18 cellular contexts compared by ENCODE assay signal in genomic region chr17:70352834-70353233, GRCh38.
DNase-seq lines count a peak whose midpoint lies in the region; ATAC-seq, FAIRE-seq and TF ChIP-seq lines count a peak whose summit lies in the region.
"Had no signal": no experiment of that assay in that cellular context is flagged by ENCODE, and none has a peak within 500 bp of the region (broad histone marks: within the 10 kb centered on the region; RNA-seq: fewer than 3 reads in every experiment).

No MANE protein-coding gene starts in this region.

- TF ChIP-seq POLR2A in IMR-90 (IDR thresholded peaks at IDR 0.05; ENCODE audit: low read depth, low read length) (no peak), HepG2 (IDR thresholded peaks at IDR 0.05; ENCODE audit: insufficient read depth in 1 of 2, low read depth in 2 of 2, low read length in 2 of 2) (no peak)

- no peak overlapping the region for H4K5ac ChIP-seq in IMR-90 (ENCODE audit: low read depth, low read length)

- no peak overlapping the region for H3K4me3 Mint-ChIP-seq in T-helper 2 cell treated with Interferon-gamma antibody and Interleukin-4, amounts not matched to agents 5 μg/mL and 100 μg/mL, for 36 hours
- H3K4me3 Mint-ChIP-seq: CD4-positive, alpha-beta memory T cell; HFFc6 had no signal

- H4K20me1 ChIP-seq in IMR-90 (ENCODE audit: insufficient read depth, low read length) (no peaks in the 10 kb centered on the region), HepG2 (ENCODE audit: insufficient read depth, low read length) (no peaks in the 10 kb centered on the region)

- DNase-seq in NOMO-1 (lab: John Stamatoyannopoulos, UW; ENCODE audit: unreplicated experiment in 2 of 2) = peak; percentile 23 to 54
- no peak for DNase-seq in NOMO-1 treated with dmso at 0.1 percent for 144 hours (lab: John Stamatoyannopoulos, UW; ENCODE audit: unreplicated experiment)
- no peak for DNase-seq in IMR-90
- peak; percentile 56 for DNase-seq in bronchial epithelial cell (ENCODE audit: low read depth)
- no peak for DNase-seq in HepG2 (ENCODE audit: low spot score)
- DNase-seq in 8988T = no peak
- DNase-seq in T-helper 2 cell treated with Interferon-gamma antibody and Interleukin-4, amounts not matched to agents 5 μg/mL and 100 μg/mL, for 36 hours (ENCODE audit: low spot score) = no peak
- DNase-seq: ACHN; BE2C; C1 segment of cervical spinal cord; CD4-positive, alpha-beta memory T cell; DMS79 treated with DMSO at 0.1 percent for 48 hours; GF-D8; GOT3; H7; HFFc6 had no signal

- POLR2A ChIA-PET in IMR-90 (lab: Charles Lee; ENCODE audit: unreplicated experiment) = no interaction called here
- POLR2A ChIA-PET in HepG2 (lab: Yijun Ruan, JAX) = no interaction called here

- H3K9me1 ChIP-seq in IMR-90 (ENCODE audit: insufficient read depth, low read length) = no peaks in the 10 kb centered on the region

- H3K9me3 Mint-ChIP-seq in T-helper 2 cell treated with Interferon-gamma antibody and Interleukin-4, amounts not matched to agents 5 μg/mL and 100 μg/mL, for 36 hours = no peaks in the 10 kb centered on the region

- H2BK15ac ChIP-seq in IMR-90 (ENCODE audit: low read depth, low read length) = no peak overlapping the region

- no peaks in the 10 kb centered on the region for H3K4me1 ChIP-seq in IMR-90 (ENCODE audit: control insufficient read depth, insufficient read depth, low read length)
- no peaks in the 10 kb centered on the region for H3K4me1 ChIP-seq in HepG2 (ENCODE audit: insufficient read depth, low read length)

- no peak overlapping the region for H3K56ac ChIP-seq in IMR-90 (ENCODE audit: extremely low read depth, insufficient read depth, low read length)

- TF ChIP-seq EP300 in HepG2 (IDR thresholded peaks at IDR 0.05; ENCODE audit: low read depth in 2 of 2, low read length in 2 of 2) (no peak), HepG2 (CRISPR knock-in tag; IDR thresholded peaks at IDR 0.05; ENCODE audit: borderline replicate concordance) (no peak)

- no peaks in the 10 kb centered on the region for H3K79me1 ChIP-seq in IMR-90 (ENCODE audit: low read depth in 1 of 2, low read length in 2 of 2)

- H3K4me2 ChIP-seq in IMR-90 (ENCODE audit: low read depth, low read length) = no peak overlapping the region
- no peak overlapping the region for H3K4me2 ChIP-seq in HepG2 (ENCODE audit: low read depth, low read length)

- no peak overlapping the region for H2AK9ac ChIP-seq in IMR-90 (replicated peaks; ENCODE audit: low read depth, low read length, poor library complexity)

- TF ChIP-seq CTCF in IMR-90 (conservative IDR thresholded peaks at IDR 0.05; ENCODE audit: low read depth, low read length) = no peak
- TF ChIP-seq CTCF in bronchial epithelial cell (IDR thresholded peaks at IDR 0.05; ENCODE audit: insufficient read depth, low read length, severe bottlenecking) = no peak
- no peak for TF ChIP-seq CTCF in HepG2 (CRISPR knock-in tag; IDR thresholded peaks at IDR 0.05)

- H3K9ac ChIP-seq in IMR-90 (ENCODE audit: low read depth, low read length) (no peak overlapping the region), HepG2 (ENCODE audit: insufficient read depth, low read depth, low read length) (no peak overlapping the region)

- H2BK20ac ChIP-seq in IMR-90 (ENCODE audit: low read depth, low read length) = no peak overlapping the region

- no peak overlapping the region for H3K14ac ChIP-seq in IMR-90 (replicated peaks; ENCODE audit: low read depth, low read length)

- no peak overlapping the region for H2AFZ ChIP-seq in IMR-90 (replicated peaks; ENCODE audit: low read length, poor library complexity)
- H2AFZ ChIP-seq in HepG2 (ENCODE audit: low read length) = no peak overlapping the region

- H3K27ac Mint-ChIP-seq in T-helper 2 cell treated with Interferon-gamma antibody and Interleukin-4, amounts not matched to agents 5 μg/mL and 100 μg/mL, for 36 hours = no peak overlapping the region
- H3K27ac Mint-ChIP-seq: CD4-positive, alpha-beta memory T cell; HFFc6 had no signal

- dilution Hi-C loops in IMR-90 (cut with HindIII; ENCODE audit: low sequenced_read_pairs, unreplicated experiment) = no loop called here

- H3K4me3 ChIP-seq in IMR-90 (ENCODE audit: insufficient read depth, low read depth, low read length) (no peak overlapping the region), bronchial epithelial cell (ENCODE audit: low read depth, low read length) (no peak overlapping the region), HepG2 (replicated peaks in 1 of 3; ENCODE audit: insufficient read depth in 1 of 3, low read depth in 2 of 3, low read length in 3 of 3) (no peak overlapping the region)

- H3K79me2 ChIP-seq in HepG2 (ENCODE audit: insufficient read depth, low read length) = no peaks in the 10 kb centered on the region

- BruUV-seq in IMR-90 (replicated peaks; lab: Mats Ljungman, UMichigan) (no TSS peak), HepG2 (replicated peaks; lab: Mats Ljungman, UMichigan) (no TSS peak)

- H3K9me3 ChIP-seq in IMR-90 (ENCODE audit: control insufficient read depth, insufficient read depth, low read length) (no peaks in the 10 kb centered on the region), HepG2 (ENCODE audit: low read length) (peaks cover 87% of the 10 kb centered on the region)
- H3K9me3 ChIP-seq: BE2C had no signal

- no peak overlapping the region for H4K91ac ChIP-seq in IMR-90 (ENCODE audit: insufficient read depth, low read depth, low read length)

- H3K27me3 Mint-ChIP-seq in T-helper 2 cell treated with Interferon-gamma antibody and Interleukin-4, amounts not matched to agents 5 μg/mL and 100 μg/mL, for 36 hours (ENCODE audit: low read depth) = no peaks in the 10 kb centered on the region
- H3K27me3 Mint-ChIP-seq: CD4-positive, alpha-beta memory T cell had no signal

- TF ChIP-seq RAD21 in IMR-90 (IDR thresholded peaks at IDR 0.05; ENCODE audit: low read length) (no peak), HepG2 (CRISPR knock-in tag; IDR thresholded peaks at IDR 0.05) (no peak)

- no peak overlapping the region for H3K23ac ChIP-seq in IMR-90 (ENCODE audit: low read depth, low read length)

- WGBS in IMR-90 (ENCODE audit: extremely low coverage in 2 of 2, insufficient read length in 1 of 2), 2 experiments = no CpG with 5 or more reads among the region's 3 CpGs
- WGBS in HepG2 (ENCODE audit: low lambda C conversion rate) = 28% methylated on average over 3 of the region's 3 CpGs

- FAIRE-seq in bronchial epithelial cell (lab: Jason Lieb, UNC) (no peak), HepG2 (lab: Jason Lieb, UNC) (no peak)

- no peak overlapping the region for H2BK120ac ChIP-seq in IMR-90 (ENCODE audit: low read depth, low read length)

- in situ Hi-C loops in IMR-90 (cut with MboI; ENCODE audit: low sequenced_read_pairs) = no loop called here
- in situ Hi-C loops in HepG2 (cut with HindIII; ENCODE audit: extremely low pct_ligation_motif_present, low pct_unique_long_range_greater_than_20kb) = no loop called here

- H3K36me3 ChIP-seq in IMR-90 (ENCODE audit: control insufficient read depth, insufficient read depth, low read length) = no peaks in the 10 kb centered on the region
- H3K36me3 ChIP-seq in bronchial epithelial cell (ENCODE audit: control insufficient read depth, insufficient read depth, low read length) = no peaks in the 10 kb centered on the region
- H3K36me3 ChIP-seq in HepG2 (replicated peaks in 1 of 2; ENCODE audit: control insufficient read depth in 1 of 2, insufficient read depth in 2 of 2, low read length in 2 of 2) = no peaks in the 10 kb centered on the region
- H3K36me3 ChIP-seq: BE2C had no signal

- no peaks in the 10 kb centered on the region for H3K4me1 Mint-ChIP-seq in T-helper 2 cell treated with Interferon-gamma antibody and Interleukin-4, amounts not matched to agents 5 μg/mL and 100 μg/mL, for 36 hours (ENCODE audit: low read depth)
- H3K4me1 Mint-ChIP-seq: CD4-positive, alpha-beta memory T cell had no signal

- H3K4ac ChIP-seq in IMR-90 (ENCODE audit: low read depth, low read length) = no peak overlapping the region

- intact Hi-C loops in IMR-90 (cut with micrococcal nuclease) = no loop called here
- intact Hi-C loops in HepG2 (cut with micrococcal nuclease; ENCODE audit: unreplicated experiment) = no loop called here

- no peak overlapping the region for H4K8ac ChIP-seq in IMR-90 (ENCODE audit: low read depth in 2 of 2, low read length in 2 of 2)

- CTCF ChIA-PET in IMR-90 (lab: Yijun Ruan, JAX) (no interaction called here), HepG2 (lab: Yijun Ruan, JAX; ENCODE audit: low intra/inter-chr PET ratio, low total read pairs) (no interaction called here)

- ATAC-seq in IMR-90 (ENCODE audit: low read depth) (no peak), HepG2 (no peak), HG02610 (IDR thresholded peaks at IDR 0.05; ENCODE audit: unreplicated experiment) (no peak)
- ATAC-seq: HCT116 had no signal

- H3K27me3 ChIP-seq in IMR-90 (ENCODE audit: control insufficient read depth, insufficient read depth, low read length) (no peaks in the 10 kb centered on the region; the same call in 1 of the 2 replicates), bronchial epithelial cell (ENCODE audit: control insufficient read depth, insufficient read depth, low read length) (no peaks in the 10 kb centered on the region), HepG2 (ENCODE audit: control insufficient read depth in 1 of 2, insufficient read depth in 2 of 2, low read length in 2 of 2) (no peaks in the 10 kb centered on the region; a peak in 1 of 5 replicates)
- H3K27me3 ChIP-seq: BE2C had no signal

- no peaks in the 10 kb centered on the region for H3K36me3 Mint-ChIP-seq in T-helper 2 cell treated with Interferon-gamma antibody and Interleukin-4, amounts not matched to agents 5 μg/mL and 100 μg/mL, for 36 hours (ENCODE audit: low read depth)
- H3K36me3 Mint-ChIP-seq: CD4-positive, alpha-beta memory T cell had no signal

- H3K27ac ChIP-seq in IMR-90 (ENCODE audit: insufficient read depth, low read length) (no peak overlapping the region), HepG2 (ENCODE audit: extremely low read length, insufficient read depth, low read length) (no peak overlapping the region)

- no peak overlapping the region for H2AK5ac ChIP-seq in IMR-90 (ENCODE audit: low read depth, low read length)

- no peak overlapping the region for H3K18ac ChIP-seq in IMR-90 (ENCODE audit: low read depth, low read length)

- no peak overlapping the region for H2BK5ac ChIP-seq in IMR-90 (ENCODE audit: low read depth, low read length, poor library complexity, severe bottlenecking)

TF ChIP-seq in HepG2, 621 proteins besides CTCF, POLR2A, EP300 and RAD21:
- TF ChIP-seq MAFK (conservative IDR thresholded peaks at IDR 0.05 in 1 of 2, IDR thresholded peaks at IDR 0.05 in 1 of 2; ENCODE audit: low read length in 2 of 2) (peak; percentile 68 to 81), MAFF (IDR thresholded peaks at IDR 0.05; ENCODE audit: low read depth, low read length) (peak; percentile 73)
- TF ChIP-seq, protein P1, sequence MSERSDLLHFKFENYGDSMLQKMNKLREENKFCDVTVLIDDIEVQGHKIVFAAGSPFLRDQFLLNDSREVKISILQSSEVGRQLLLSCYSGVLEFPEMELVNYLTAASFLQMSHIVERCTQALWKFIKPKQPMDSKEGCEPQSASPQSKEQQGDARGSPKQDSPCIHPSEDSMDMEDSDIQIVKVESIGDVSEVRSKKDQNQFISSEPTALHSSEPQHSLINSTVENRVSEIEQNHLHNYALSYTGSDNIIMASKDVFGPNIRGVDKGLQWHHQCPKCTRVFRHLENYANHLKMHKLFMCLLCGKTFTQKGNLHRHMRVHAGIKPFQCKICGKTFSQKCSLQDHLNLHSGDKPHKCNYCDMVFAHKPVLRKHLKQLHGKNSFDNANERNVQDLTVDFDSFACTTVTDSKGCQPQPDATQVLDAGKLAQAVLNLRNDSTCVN (CRISPR knock-in tag; IDR thresholded peaks at IDR 0.05; ENCODE audit: borderline replicate concordance) = no peak

Comparison
In these comparisons a context has a peak if more than half of its experiments do, and no peak if none do; other contexts are left out.
1. DNase-seq: peak in NOMO-1 (2 of 2) and bronchial epithelial cell (single experiment); none in NOMO-1 treated with dmso at 0.1 percent for 144 hours (single experiment), IMR-90 (single experiment), HepG2 (single experiment), 8988T (single experiment) and T-helper 2 cell treated with Interferon-gamma antibody and Interleukin-4, amounts not matched to agents 5 μg/mL and 100 μg/mL, for 36 hours (single experiment).